Comparison of ENCODE assay signal across 8 cellular contexts in the genomic region with DNA sequence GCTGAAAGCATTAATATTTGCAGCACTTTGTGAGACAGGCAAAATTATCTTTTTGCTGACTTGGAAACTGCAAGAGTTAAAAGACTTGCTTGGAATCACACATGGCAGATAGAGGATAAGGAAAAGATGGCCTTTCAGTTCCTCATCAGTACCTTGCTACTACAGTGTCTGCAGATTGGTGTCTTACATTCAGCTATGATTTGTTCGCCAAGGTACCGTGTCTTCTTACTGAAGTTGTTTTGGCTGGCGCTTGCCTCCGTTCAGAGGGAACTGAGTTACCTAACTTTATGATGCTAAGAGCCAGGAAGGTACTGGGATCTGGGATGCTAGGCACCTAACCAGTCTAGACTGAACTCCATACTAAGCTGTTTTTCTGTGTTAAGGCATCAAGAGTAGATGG. TPM values are rescaled to one million over a fixed set of nuclear protein-coding genes. Genes with fewer than 3 reads are reported as not detected.
A peak's percentile ranks its signal among the peaks of the same experiment; 100 is the strongest.
DNase-seq lines count a peak whose midpoint lies in the region; ATAC-seq and TF ChIP-seq lines count a peak whose summit lies in the region.

No MANE protein-coding gene starts in this region.

- H3K4me1 Mint-ChIP-seq in T-cell, result peaks cover 73 to 78% (median 75%) of the 10 kb centered on the region in 3 donors
- H3K4me1 Mint-ChIP-seq in stimulated activated naive CD8-positive, alpha-beta T cell treated with anti-CD3 and anti-CD28 coated beads, Interleukin-15, amount 100 ng/mL, for 72 hours, result peaks cover 67% of the 10 kb centered on the region

- DNase-seq in GM19238 (ENCODE audit: insufficient read length, low spot score), result peak; percentile 19
- DNase-seq in T-cell, result no peak
- DNase-seq in foreskin fibroblast, result peak in 1 of 2 donors; percentile 33
- DNase-seq in stimulated activated naive CD8-positive, alpha-beta T cell treated with anti-CD3 and anti-CD28 coated beads, Interleukin-15, amount 100 ng/mL, for 72 hours, result no peak
- no peak for DNase-seq in omental fat pad (ENCODE audit: low spot score)
- DNase-seq in GM03348 (ENCODE audit: low spot score), result no peak

- ATAC-seq in T-cell (replicated peaks in 1 of 4), result no peak
- no peak for ATAC-seq in stimulated activated naive CD8-positive, alpha-beta T cell treated with anti-CD3 and anti-CD28 coated beads, Interleukin-15, amount 100 ng/mL, for 72 hours
- ATAC-seq in omental fat pad (ENCODE audit: low FRiP score), result no peak
- no peak for ATAC-seq in HG03175 (IDR thresholded peaks at IDR 0.05; ENCODE audit: unreplicated experiment)

- TF ChIP-seq CTCF in foreskin fibroblast (IDR thresholded peaks at IDR 0.05; ENCODE audit: low read depth, low read length) (no peak), omental fat pad (IDR thresholded peaks at IDR 0.05) (no peak)

- peak overlapping the region; percentile 89 to 95 (median 91) for H3K4me3 Mint-ChIP-seq in T-cell
- peak overlapping the region; percentile 90 to 92 for H3K4me3 Mint-ChIP-seq in stimulated activated naive CD8-positive, alpha-beta T cell treated with anti-CD3 and anti-CD28 coated beads, Interleukin-15, amount 100 ng/mL, for 72 hours

- peaks cover 4% of the 10 kb centered on the region; the same call in 1 of the 2 replicates for H3K36me3 ChIP-seq in ACC112 (ENCODE audit: insufficient read depth, low read length)

- no peaks in the 10 kb centered on the region for H3K27me3 ChIP-seq in ACC112 (ENCODE audit: insufficient read depth, low read length)

- H3K27ac Mint-ChIP-seq in T-cell, result peak overlapping the region in 1 of 2 donors; percentile 44
- H3K27ac Mint-ChIP-seq in stimulated activated naive CD8-positive, alpha-beta T cell treated with anti-CD3 and anti-CD28 coated beads, Interleukin-15, amount 100 ng/mL, for 72 hours, result no peak overlapping the region

- H3K4me3 ChIP-seq in ACC112 (ENCODE audit: low read depth, low read length) (peak overlapping the region; percentile 93), foreskin fibroblast (ENCODE audit: low read depth in 1 of 2, low read length in 2 of 2) (peak overlapping the region; percentile 74 to 89)

- POLR2A ChIA-PET in T-cell (lab: Charles Lee), result interaction anchor here in 1 of 2 donors (0.5 to 2.0 kb wide), 4 partner anchors 9 to 61 kb away, joined by 3 to 11 read pairs (median 4); partner anchors contain the start of genes MRPL18 and TCP1

- no peaks in the 10 kb centered on the region for H3K27me3 Mint-ChIP-seq in T-cell
- H3K27me3 Mint-ChIP-seq in stimulated activated naive CD8-positive, alpha-beta T cell treated with anti-CD3 and anti-CD28 coated beads, Interleukin-15, amount 100 ng/mL, for 72 hours, result no peaks in the 10 kb centered on the region

- CTCF ChIA-PET in T-cell (lab: Charles Lee), result interaction anchor here in 1 of 2 donors (0.7 to 1.2 kb wide), 2 partner anchors 32 to 60 kb away, joined by 3 to 4 read pairs; partner anchors contain the start of genes ACAT2 and TCP1

- peak overlapping the region; percentile 87; the same call in 1 of the 2 replicates for H3K27ac ChIP-seq in ACC112 (ENCODE audit: low read depth, low read length)

- H3K9me3 Mint-ChIP-seq in T-cell, result no peaks in the 10 kb centered on the region
- H3K9me3 Mint-ChIP-seq in stimulated activated naive CD8-positive, alpha-beta T cell treated with anti-CD3 and anti-CD28 coated beads, Interleukin-15, amount 100 ng/mL, for 72 hours, result no peaks in the 10 kb centered on the region

- H3K79me2 ChIP-seq in ACC112 (ENCODE audit: control insufficient read depth, insufficient read depth, low read length, unreplicated experiment), result peaks cover 92% of the 10 kb centered on the region

- H3K4me1 ChIP-seq in ACC112 (ENCODE audit: control insufficient read depth, insufficient read depth, low read length, unreplicated experiment), result peaks cover 16% of the 10 kb centered on the region

- no peak overlapping the region for H2AFZ ChIP-seq in ACC112 (ENCODE audit: low read length, unreplicated experiment)

- H3K36me3 Mint-ChIP-seq in T-cell, result peaks cover 7% of the 10 kb centered on the region

RNA-seq across cellular contexts. Expression of gene WTAP, which starts 2.3 kb away (rescaled TPM):
- total RNA-seq in T-cell (100 to 1,000 TPM; 119 to 177 (median 126) TPM), omental fat pad (100 to 1,000 TPM in 2 of 4 donors, 10 to 100 TPM in 2; 74.8 to 202 (median 133) TPM)

RNA-seq across cellular contexts. Expression of gene ACAT2, which starts 32.2 kb away (rescaled TPM):
- total RNA-seq in T-cell (10 to 100 TPM; 21.5 to 28.2 (median 27.4) TPM), omental fat pad (10 to 100 TPM in 1 of 4 donors, 1 to 10 TPM in 3; 4.6 to 15.1 (median 6.5) TPM)

RNA-seq across cellular contexts. Expression of gene SOD2, which starts 36.6 kb away (rescaled TPM):
- total RNA-seq in T-cell (100 to 1,000 TPM in 3 of 5 donors, 10 to 100 TPM in 2; 81.2 to 143 (median 112) TPM), omental fat pad (1,000 to 10,000 TPM in 2 of 4 donors, 100 to 1,000 TPM in 2; 455 to 1,833 (median 1,242) TPM)

RNA-seq across cellular contexts. Expression of gene TCP1, which starts 59.8 kb away (rescaled TPM):
- 100 to 1,000 TPM; 129 to 188 (median 146) TPM for total RNA-seq in T-cell
- 100 to 1,000 TPM; 146 to 248 (median 192) TPM for total RNA-seq in omental fat pad
